9 cellular contexts compared by ENCODE assay signal in the genomic region with DNA sequence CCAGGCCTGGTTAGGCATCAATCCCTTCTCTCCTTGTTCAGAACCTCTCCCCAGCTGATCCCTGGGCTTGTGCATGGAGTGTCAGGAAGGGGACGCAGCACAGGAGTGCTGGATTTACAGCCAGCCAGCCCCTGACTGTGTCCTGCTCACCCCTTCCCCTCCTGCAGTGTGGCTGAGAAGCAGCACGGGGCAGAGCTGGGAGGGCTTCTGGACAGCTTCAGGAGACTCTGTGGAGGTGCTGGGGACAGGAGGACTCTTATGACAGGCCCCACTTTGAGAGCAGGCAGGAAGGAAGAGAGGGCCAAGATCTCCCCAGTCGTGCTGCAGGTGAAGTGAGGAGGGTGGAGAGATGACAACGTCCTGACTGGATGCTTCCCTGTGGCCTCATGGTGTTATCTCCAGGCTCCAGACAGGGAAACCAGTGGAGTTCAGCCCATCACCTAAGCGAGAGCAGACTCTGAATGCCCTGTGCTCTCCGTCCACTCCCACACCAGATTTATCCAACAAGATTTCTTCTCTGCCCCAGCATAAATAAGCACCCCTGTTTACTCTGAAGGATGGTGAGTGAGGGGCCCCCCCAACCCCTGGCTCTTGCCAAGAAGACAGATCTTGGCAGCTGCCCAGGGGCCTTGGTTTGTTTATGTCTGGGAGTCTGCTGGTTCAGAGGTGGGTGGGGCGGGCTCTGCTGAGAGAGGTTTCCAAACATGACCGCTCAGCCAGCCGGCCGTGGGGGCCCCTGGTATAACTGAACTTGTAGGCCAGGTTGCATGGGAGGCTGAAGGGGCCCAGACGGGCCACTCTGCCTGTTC. TPM values are rescaled to one million over a fixed set of nuclear protein-coding genes. Genes with fewer than 3 reads are reported as not detected.
DNase-seq lines count a peak whose midpoint lies in the region; ATAC-seq and TF ChIP-seq lines count a peak whose summit lies in the region.
"Had no signal": no experiment of that assay in that cellular context is flagged by ENCODE, and none has a peak within 500 bp of the region (broad histone marks: within the 10 kb centered on the region; RNA-seq: fewer than 3 reads in every experiment).

No MANE protein-coding gene starts in this region.

- H3K36me3 ChIP-seq in left lung: no peaks in the 10 kb centered on the region
- no peaks in the 10 kb centered on the region for H3K36me3 ChIP-seq in thoracic aorta
- no peaks in the 10 kb centered on the region for H3K36me3 ChIP-seq in Karpas-422 (ENCODE audit: insufficient read depth, low read length)

- DNase-seq in NCI-H128 (lab: John Stamatoyannopoulos, UW; ENCODE audit: unreplicated experiment): peak; percentile 42
- peak; percentile 43 to 73 for DNase-seq in cardiac fibroblast (ENCODE audit: low read depth in 2 of 2)
- no peak for DNase-seq in left lung
- DNase-seq in thoracic aorta (ENCODE audit: low spot score): peak; percentile 76
- no peak for DNase-seq in activated naive CD4-positive, alpha-beta T cell treated with anti-CD3 and anti-CD28 coated beads for 36 hours
- DNase-seq in Karpas-422: no peak
- DNase-seq: NK-92 treated with Interleukin-12 subunit alpha and Interleukin-12 subunit beta, amount 100 ng/mL, for 24 hours had no signal

- peaks cover 3% of the 10 kb centered on the region for H3K4me1 Mint-ChIP-seq in activated naive CD4-positive, alpha-beta T cell treated with anti-CD3 and anti-CD28 coated beads for 36 hours (ENCODE audit: low read depth)

- TF ChIP-seq CTCF in cardiac fibroblast (IDR thresholded peaks at IDR 0.05; ENCODE audit: low read depth, low read length): no peak
- TF ChIP-seq CTCF in left lung (IDR thresholded peaks at IDR 0.05): no peak
- TF ChIP-seq CTCF in thoracic aorta (IDR thresholded peaks at IDR 0.05): no peak

- no peak overlapping the region for H3K4me3 ChIP-seq in cardiac fibroblast (replicated peaks in 1 of 2; ENCODE audit: low read depth in 2 of 2, low read length in 2 of 2)
- H3K4me3 ChIP-seq in left lung: no peak overlapping the region
- peak overlapping the region; percentile 20 for H3K4me3 ChIP-seq in thoracic aorta
- H3K4me3 ChIP-seq in Karpas-422 (ENCODE audit: low read length): no peak overlapping the region

- no peaks in the 10 kb centered on the region for H3K9me3 ChIP-seq in left lung
- no peaks in the 10 kb centered on the region for H3K9me3 ChIP-seq in thoracic aorta
- H3K9me3 ChIP-seq in Karpas-422 (ENCODE audit: low read length): no peaks in the 10 kb centered on the region

- no peaks in the 10 kb centered on the region for H3K27me3 ChIP-seq in left lung
- H3K27me3 ChIP-seq in thoracic aorta (replicated peaks; ENCODE audit: insufficient read depth): no peaks in the 10 kb centered on the region
- no peaks in the 10 kb centered on the region for H3K27me3 ChIP-seq in Karpas-422 (ENCODE audit: low read length)

- intact Hi-C loops in left lung (cut with DNase I): no loop called here
- intact Hi-C loops in activated naive CD4-positive, alpha-beta T cell treated with anti-CD3 and anti-CD28 coated beads for 36 hours (cut with micrococcal nuclease): no loop called here

- H4K20me1 ChIP-seq in Karpas-422 (ENCODE audit: insufficient read depth, low read depth, low read length): no peaks in the 10 kb centered on the region

- peaks cover 41% of the 10 kb centered on the region for H3K36me3 Mint-ChIP-seq in activated naive CD4-positive, alpha-beta T cell treated with anti-CD3 and anti-CD28 coated beads for 36 hours (ENCODE audit: low read depth)

- no peaks in the 10 kb centered on the region for H3K9me2 ChIP-seq in Karpas-422 (replicated peaks; ENCODE audit: insufficient read depth, low read length)

- H3K27me3 Mint-ChIP-seq in activated naive CD4-positive, alpha-beta T cell treated with anti-CD3 and anti-CD28 coated beads for 36 hours (ENCODE audit: low read depth): no peaks in the 10 kb centered on the region

- H3K9me3 Mint-ChIP-seq in activated naive CD4-positive, alpha-beta T cell treated with anti-CD3 and anti-CD28 coated beads for 36 hours: no peaks in the 10 kb centered on the region

- ATAC-seq in left lung: peak; percentile 58
- ATAC-seq in thoracic aorta (ENCODE audit: insufficient number of reproducible peaks, low FRiP score, low read depth): peak; percentile 18
- no peak for ATAC-seq in HG02571 (IDR thresholded peaks at IDR 0.05; ENCODE audit: unreplicated experiment)
- no peak for ATAC-seq in GM21576 (IDR thresholded peaks at IDR 0.05; ENCODE audit: unreplicated experiment)

- no peaks in the 10 kb centered on the region for H3K79me2 ChIP-seq in Karpas-422 (ENCODE audit: low read length)

- H3K4me1 ChIP-seq in left lung (peaks cover 10 to 16% of the 10 kb centered on the region in 2 donors), thoracic aorta (ENCODE audit: control insufficient read depth in 1 of 2, low read depth in 2 of 2) (peaks cover 23 to 62% of the 10 kb centered on the region in 2 donors), Karpas-422 (ENCODE audit: low read length) (peaks cover 5% of the 10 kb centered on the region)

- no peak overlapping the region for H3K27ac Mint-ChIP-seq in activated naive CD4-positive, alpha-beta T cell treated with anti-CD3 and anti-CD28 coated beads for 36 hours

- CTCF ChIA-PET in activated naive CD4-positive, alpha-beta T cell treated with anti-CD3 and anti-CD28 coated beads for 36 hours (lab: Charles Lee): interaction anchor here (2.7 to 8.0 kb wide), 2 partner anchors 20 to 24 kb away, joined by 6 to 52 read pairs; partner anchors contain the start of gene TMCC2

- H3K9ac ChIP-seq in Karpas-422 (ENCODE audit: low read length): no peak overlapping the region

- no peak overlapping the region for H3K27ac ChIP-seq in left lung
- H3K27ac ChIP-seq in thoracic aorta: peak overlapping the region; percentile 81 to 86
- H3K27ac ChIP-seq in Karpas-422 (ENCODE audit: low read length): no peak overlapping the region

- no peak overlapping the region for H3K4me3 Mint-ChIP-seq in activated naive CD4-positive, alpha-beta T cell treated with anti-CD3 and anti-CD28 coated beads for 36 hours

- H3K4me2 ChIP-seq in Karpas-422 (ENCODE audit: low read depth, low read length, poor library complexity, severe bottlenecking): no peak overlapping the region

- H2AFZ ChIP-seq in Karpas-422 (ENCODE audit: low read length): no peak overlapping the region

RNA-seq across cellular contexts. Expression of gene TMCC2, which starts 21.3 kb away (rescaled TPM):
- 1 to 10 TPM; 3.4 TPM for total RNA-seq in left lung
- total RNA-seq in thoracic aorta: 1 to 10 TPM; 6.8 to 8.9 TPM
- total RNA-seq in activated naive CD4-positive, alpha-beta T cell treated with anti-CD3 and anti-CD28 coated beads for 36 hours: 10 to 100 TPM; 42.5 to 44.8 TPM
- 0.89 and 1.3 TPM in 2 replicates for total RNA-seq in Karpas-422 (2014; rRNA removed; shearing (Covaris generic); ENCODE audit: low replicate concordance)

RNA-seq across cellular contexts. Expression of gene DSTYK, which starts 37.5 kb away (rescaled TPM):
- 10 to 100 TPM; 11.1 to 13.6 TPM for total RNA-seq in left lung
- total RNA-seq in thoracic aorta: 10 to 100 TPM; 12.9 to 14.4 TPM
- 10 to 100 TPM; 10.9 to 11.5 TPM for total RNA-seq in activated naive CD4-positive, alpha-beta T cell treated with anti-CD3 and anti-CD28 coated beads for 36 hours
- 1.5 and 1.6 TPM in 2 replicates for total RNA-seq in Karpas-422 (2014; rRNA removed; shearing (Covaris generic); ENCODE audit: low replicate concordance)

Comparison
In these comparisons a context has a peak if more than half of its experiments do, and no peak if none do; other contexts are left out.
1. DNase-seq: peak in NCI-H128 (single experiment), cardiac fibroblast (2 of 2) and thoracic aorta (single experiment); none in left lung (0 of 2), activated naive CD4-positive, alpha-beta T cell treated with anti-CD3 and anti-CD28 coated beads for 36 hours (single experiment) and Karpas-422 (single experiment).
2. ATAC-seq: peak in left lung (single experiment) and thoracic aorta (single experiment); none in HG02571 (single experiment) and GM21576 (single experiment).
3. H3K27ac ChIP-seq: peak in thoracic aorta (2 of 2); none in left lung (0 of 2) and Karpas-422 (single experiment).
4. RNA of gene TMCC2, which starts 21.3 kb away (total RNA-seq): 42.5 to 44.8 TPM in activated naive CD4-positive, alpha-beta T cell treated with anti-CD3 and anti-CD28 coated beads for 36 hours; 6.8 to 8.9 TPM in thoracic aorta, 3.4 TPM in left lung and 0.89 to 1.3 TPM in Karpas-422; every median in the first group is over 4 times any median in the second.